Comparison of ENCODE assay signal across 19 cellular contexts in the genomic region with DNA sequence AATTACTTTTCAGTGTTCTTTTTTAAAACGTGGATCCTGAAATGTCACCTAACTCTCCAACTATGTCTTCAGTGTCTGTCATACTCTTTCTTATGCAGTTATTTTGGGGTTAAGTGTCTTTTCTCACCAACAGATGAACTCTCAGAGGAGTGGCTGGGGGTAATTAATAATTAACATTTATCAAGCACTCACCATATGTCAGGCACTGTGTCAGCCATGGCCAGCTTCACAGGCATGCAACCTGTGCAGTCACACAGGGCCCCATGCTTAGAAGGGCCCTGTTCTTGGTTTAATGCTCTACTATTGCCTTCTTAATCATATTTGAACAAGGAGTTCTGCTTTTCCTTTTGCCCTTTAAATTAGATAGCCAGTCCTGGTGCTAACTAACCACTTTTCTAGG. TPM values are rescaled to one million over a fixed set of nuclear protein-coding genes. Genes with fewer than 3 reads are reported as not detected.
"Had no signal": no experiment of that assay in that cellular context is flagged by ENCODE, and none has a peak within 500 bp of the region (broad histone marks: within the 10 kb centered on the region; RNA-seq: fewer than 3 reads in every experiment).

No MANE protein-coding gene starts in this region.

- H3K36me3 Mint-ChIP-seq: memory B cell had no signal

- DNase-seq: activated CD4-positive, alpha-beta memory T cell treated with anti-CD3 and anti-CD28 coated beads, Interleukin-2, amount 10 ng/mL, durations not matched to agents 7 days and 5 days; activated CD8-positive, alpha-beta memory T cell treated with anti-CD3 and anti-CD28 coated beads, Interleukin-2, amount 50 U/mL, for 4 hours; activated naive CD8-positive, alpha-beta T cell treated with anti-CD3 and anti-CD28 coated beads, Interleukin-2, amount 10 ng/mL, durations not matched to agents 7 days and 5 days; aorta; dorsolateral prefrontal cortex; esophagus squamous epithelium; foreskin fibroblast; heart left ventricle; left lung; sigmoid colon; stimulated activated CD4-positive, alpha-beta T cell treated with anti-CD3 and anti-CD28 coated beads, Interleukin-4, amount 100 ng/mL, for 1 hour; T1000 had no signal

- ATAC-seq: heart left ventricle, left lung had no signal

- H3K27me3 Mint-ChIP-seq: stimulated activated naive CD8-positive, alpha-beta T cell treated with anti-CD3 and anti-CD28 coated beads, Interleukin-15, Interleukin-2, amounts not matched to agents 100 ng/mL and 50 ng/mL, for 24 hours had no signal

- H3K4me3 Mint-ChIP-seq: activated CD4-positive, alpha-beta memory T cell treated with anti-CD3 and anti-CD28 coated beads, Interleukin-2, amount 10 ng/mL, durations not matched to agents 7 days and 5 days; activated naive CD8-positive, alpha-beta T cell treated with anti-CD3 and anti-CD28 coated beads, Interleukin-2, amount 10 ng/mL, durations not matched to agents 7 days and 5 days; memory B cell; stimulated activated naive CD8-positive, alpha-beta T cell treated with anti-CD3 and anti-CD28 coated beads, Interleukin-15, Interleukin-2, amounts not matched to agents 100 ng/mL and 50 ng/mL, for 24 hours had no signal

- H3K9me3 Mint-ChIP-seq: activated CD4-positive, alpha-beta memory T cell treated with anti-CD3 and anti-CD28 coated beads, Interleukin-2, amount 10 ng/mL, durations not matched to agents 7 days and 5 days; activated naive CD8-positive, alpha-beta T cell treated with anti-CD3 and anti-CD28 coated beads, Interleukin-2, amount 10 ng/mL, durations not matched to agents 7 days and 5 days; memory B cell; nephron; stimulated activated naive CD8-positive, alpha-beta T cell treated with anti-CD3 and anti-CD28 coated beads, Interleukin-15, Interleukin-2, amounts not matched to agents 100 ng/mL and 50 ng/mL, for 24 hours had no signal

- H3K27ac Mint-ChIP-seq: activated CD4-positive, alpha-beta memory T cell treated with anti-CD3 and anti-CD28 coated beads, Interleukin-2, amount 10 ng/mL, durations not matched to agents 7 days and 5 days; activated naive CD8-positive, alpha-beta T cell treated with anti-CD3 and anti-CD28 coated beads, Interleukin-2, amount 10 ng/mL, durations not matched to agents 7 days and 5 days; memory B cell; nephron; stimulated activated naive CD8-positive, alpha-beta T cell treated with anti-CD3 and anti-CD28 coated beads, Interleukin-15, Interleukin-2, amounts not matched to agents 100 ng/mL and 50 ng/mL, for 24 hours had no signal

RNA-seq across cellular contexts. Expression of a gene that starts 37.2 kb away (rescaled TPM):
- total RNA-seq: activated CD4-positive, alpha-beta memory T cell treated with anti-CD3 and anti-CD28 coated beads, Interleukin-2, amount 10 ng/mL, durations not matched to agents 7 days and 5 days; activated naive CD8-positive, alpha-beta T cell treated with anti-CD3 and anti-CD28 coated beads, Interleukin-2, amount 10 ng/mL, durations not matched to agents 7 days and 5 days; osteoblast; pulmonary artery endothelial cell; temporal lobe; ureter had no signal
